ENCODE assay signal across 12 cellular contexts in genomic region chr21:46092026-46092764, GRCh38. TPM values are rescaled to one million over a fixed set of nuclear protein-coding genes. Genes with fewer than 3 reads are reported as not detected.
A peak's percentile ranks its signal among the peaks of the same experiment; 100 is the strongest.
DNase-seq lines count a peak whose midpoint lies in the region; ATAC-seq, FAIRE-seq and TF ChIP-seq lines count a peak whose summit lies in the region.
"Had no signal": no experiment of that assay in that cellular context is flagged by ENCODE, and none has a peak within 500 bp of the region (broad histone marks: within the 10 kb centered on the region; RNA-seq: fewer than 3 reads in every experiment).

No MANE protein-coding gene starts in this region.

- H3K4me1 ChIP-seq in breast epithelium: no peaks in the 10 kb centered on the region
- H3K4me1 ChIP-seq in esophagus squamous epithelium: peaks cover 9 to 42% (median 14%) of the 10 kb centered on the region in 3 donors
- peaks cover 0 to 14% of the 10 kb centered on the region in 2 donors for H3K4me1 ChIP-seq in muscle layer of duodenum (ENCODE audit: control insufficient read depth in 1 of 2, insufficient read depth in 2 of 2, low read length in 2 of 2)
- H3K4me1 ChIP-seq in vagina: peaks cover 31% of the 10 kb centered on the region

- H3K9me3 ChIP-seq in breast epithelium (no peaks in the 10 kb centered on the region), esophagus squamous epithelium (no peaks in the 10 kb centered on the region), muscle layer of duodenum (ENCODE audit: control insufficient read depth in 1 of 2, low read length in 2 of 2) (no peaks in the 10 kb centered on the region), vagina (no peaks in the 10 kb centered on the region)

- WGBS in esophagus squamous epithelium, 2 donors: 61 to 62% methylated on average over 21 to 22 of the region's 23 CpGs

- peaks cover 27% of the 10 kb centered on the region for H3K9me3 Mint-ChIP-seq in MCF 10A (ENCODE audit: unreplicated experiment)

- TF ChIP-seq CTCF in breast epithelium (IDR thresholded peaks at IDR 0.05) (no peak), MCF 10A (IDR thresholded peaks at IDR 0.05; ENCODE audit: unreplicated experiment) (no peak), esophagus squamous epithelium (IDR thresholded peaks at IDR 0.05) (no peak), vagina (IDR thresholded peaks at IDR 0.05) (no peak)

- H3K27me3 ChIP-seq in breast epithelium (no peaks in the 10 kb centered on the region), esophagus squamous epithelium (peaks cover 0 to 12% (median 0%) of the 10 kb centered on the region in 4 donors), muscle layer of duodenum (ENCODE audit: low read depth, low read length) (no peaks in the 10 kb centered on the region), vagina (no peaks in the 10 kb centered on the region)

- TF ChIP-seq POLR2A in breast epithelium (IDR thresholded peaks at IDR 0.05) (no peak), esophagus squamous epithelium (IDR thresholded peaks at IDR 0.05) (peak in 2 of 4 donors; percentile 30 to 49), vagina (IDR thresholded peaks at IDR 0.05) (no peak)

- H3K36me3 ChIP-seq in breast epithelium: no peaks in the 10 kb centered on the region
- H3K36me3 ChIP-seq in esophagus squamous epithelium: no peaks in the 10 kb centered on the region
- peaks cover 0 to 4% of the 10 kb centered on the region in 2 donors for H3K36me3 ChIP-seq in muscle layer of duodenum (ENCODE audit: control insufficient read depth in 1 of 2, insufficient read depth in 2 of 2, low read length in 2 of 2)
- H3K36me3 ChIP-seq in vagina: no peaks in the 10 kb centered on the region

- POLR2A ChIA-PET in MCF 10A (lab: Yijun Ruan, JAX): no interaction called here

- H3K36me3 Mint-ChIP-seq in MCF 10A (ENCODE audit: insufficient read depth, unreplicated experiment): no peaks in the 10 kb centered on the region

- intact Hi-C loops in breast epithelium (cut with DNase I; ENCODE audit: low total_unique reads): loop anchor here (5.0 to 10.0 kb wide), 2 partner anchors 97 to 805 kb away; partner anchors contain the start of gene POFUT2
- intact Hi-C loops in MCF 10A (cut with micrococcal nuclease): no loop called here
- intact Hi-C loops in esophagus squamous epithelium (cut with DNase I): no loop called here
- intact Hi-C loops in vagina (cut with DNase I): no loop called here

- DNase-seq in breast epithelium (ENCODE audit: low spot score in 2 of 2): peak in 1 of 2 donors; percentile 40
- no peak for DNase-seq in MCF 10A (ENCODE audit: unreplicated experiment)
- DNase-seq in esophagus squamous epithelium (lab: John Stamatoyannopoulos, UW): no peak
- peak; percentile 52 to 96 for DNase-seq in vagina (ENCODE audit: extremely low spot score in 2 of 2)
- DNase-seq in GM19239 (ENCODE audit: insufficient read length, low spot score): no peak
- DNase-seq: KG1 had no signal

- no peak overlapping the region for H3K4me3 Mint-ChIP-seq in MCF 10A (ENCODE audit: unreplicated experiment)
- H3K4me3 Mint-ChIP-seq: B cell had no signal

- H3K27ac ChIP-seq in breast epithelium (peak overlapping the region; percentile 80 to 93), esophagus squamous epithelium (peak overlapping the region; percentile 68 to 98 (median 88)), muscle layer of duodenum (ENCODE audit: low read length) (peak overlapping the region; percentile 89), vagina (peak overlapping the region; percentile 91)
- H3K27ac ChIP-seq: epithelial cell of prostate had no signal

- H3K4me3 ChIP-seq in breast epithelium (peak overlapping the region in 1 of 3 donors; percentile 47), esophagus squamous epithelium (peak overlapping the region in 3 of 4 donors; percentile 14 to 47 (median 18)), muscle layer of duodenum (ENCODE audit: low read depth in 1 of 2, low read length in 2 of 2) (peak overlapping the region in 1 of 2 donors; percentile 37), vagina (peak overlapping the region; percentile 3 to 18)

- peaks cover 9% of the 10 kb centered on the region for H3K27me3 Mint-ChIP-seq in MCF 10A (ENCODE audit: insufficient read depth, unreplicated experiment)

- ATAC-seq in HG03159 (IDR thresholded peaks at IDR 0.05; ENCODE audit: unreplicated experiment) (no peak), GM18511 (IDR thresholded peaks at IDR 0.05; ENCODE audit: unreplicated experiment) (no peak)

- no peak overlapping the region for H3K27ac Mint-ChIP-seq in MCF 10A (ENCODE audit: low read depth, unreplicated experiment)
- H3K27ac Mint-ChIP-seq: B cell had no signal

- CTCF ChIA-PET in MCF 10A (lab: Yijun Ruan, JAX): no interaction called here

- H3K4me1 Mint-ChIP-seq in MCF 10A (ENCODE audit: insufficient read depth, unreplicated experiment): no peaks in the 10 kb centered on the region

- no peak for FAIRE-seq in GM19239 (lab: Jason Lieb, UNC)

- BruUV-seq in MCF 10A (replicated peaks; lab: Mats Ljungman, UMichigan): no TSS peak

RNA-seq across cellular contexts. Expression of gene COL6A2, which starts 5.7 kb away (rescaled TPM):
- total RNA-seq in breast epithelium: 1,000 to 10,000 TPM in 1 of 3 donors, 100 to 1,000 TPM in 2; 177 to 1,266 (median 418) TPM
- total RNA-seq in MCF 10A (2022): 0.61 and 1.9 TPM in 2 replicates
- 100 to 1,000 TPM in 1 of 4 donors, 10 to 100 TPM in 3; 23.0 to 328 (median 62.0) TPM for total RNA-seq in esophagus squamous epithelium
- total RNA-seq in vagina: 535 TPM
- total RNA-seq: OCI-LY7 had no signal

Comparison
In these comparisons a context has a peak if more than half of its experiments do, and no peak if none do; other contexts are left out.
1. DNase-seq: peak in vagina (2 of 2); none in MCF 10A (single experiment), esophagus squamous epithelium (single experiment) and GM19239 (single experiment).
2. Peak in every context shown above with its lines, with median percentiles within 50 percentile points of each other: H3K27ac ChIP-seq.